In genomic region chrX:134374294-134374693, GRCh38 we compare ENCODE assay signal across 8 cellular contexts. TPM values are rescaled to one million over a fixed set of nuclear protein-coding genes. Genes with fewer than 3 reads are reported as not detected.
A peak's percentile ranks its signal among the peaks of the same experiment; 100 is the strongest.
DNase-seq lines count a peak whose midpoint lies in the region; ATAC-seq and TF ChIP-seq lines count a peak whose summit lies in the region.

No MANE protein-coding gene starts in this region.

- no peak for TF ChIP-seq CTCF in AG04450 (IDR thresholded peaks at IDR 0.05; ENCODE audit: low read depth, low read length)
- TF ChIP-seq CTCF in brain microvascular endothelial cell (IDR thresholded peaks at IDR 0.05; ENCODE audit: low read depth, low read length, missing control alignments): no peak

- DNase-seq in AG04450 (ENCODE audit: low read depth, low spot score) (no peak), brain microvascular endothelial cell (no peak), dedifferentiated amniotic fluid mesenchymal stem cell (ENCODE audit: extremely low spot score) (no peak), DMS153 (lab: John Stamatoyannopoulos, UW) (no peak), SK-N-DZ (ENCODE audit: low spot score) (no peak)

- H3K27ac ChIP-seq in AG04450 (ENCODE audit: low read depth, low read length): no peak overlapping the region
- no peak overlapping the region for H3K27ac ChIP-seq in HUES64 (ENCODE audit: low read depth, low read length)
- H3K27ac ChIP-seq in brain microvascular endothelial cell: no peak overlapping the region

- no peak for ATAC-seq in GM19467 (IDR thresholded peaks at IDR 0.05; ENCODE audit: unreplicated experiment)

- H3K4me3 ChIP-seq in AG04450 (ENCODE audit: low read depth, low read length) (peak overlapping the region; percentile 78), HUES64 (ENCODE audit: low read length) (peak overlapping the region; percentile 93), brain microvascular endothelial cell (ENCODE audit: low read depth, low read length) (peak overlapping the region; percentile 74), mucosa of stomach (ENCODE audit: low read length) (peak overlapping the region; percentile 58)

- H3K4me1 ChIP-seq in HUES64 (ENCODE audit: insufficient read depth, low read length) (peaks cover 15% of the 10 kb centered on the region; the same call in 1 of the 2 replicates), mucosa of stomach (ENCODE audit: control insufficient read depth, insufficient read depth, low read length) (peaks cover 4% of the 10 kb centered on the region)

- in situ Hi-C loops in brain microvascular endothelial cell (cut with HindIII; ENCODE audit: low pct_ligation_motif_present, low sequenced_read_pairs): no loop called here

- 4% methylated on average over 9 of the region's 9 CpGs for WGBS in HUES64

- H3K9ac ChIP-seq in HUES64 (ENCODE audit: low read depth, low read length): peak overlapping the region; percentile 87; the same call in 1 of the 2 replicates
- peak overlapping the region; percentile 88 for H3K9ac ChIP-seq in mucosa of stomach (ENCODE audit: low read length)

- H3K36me3 ChIP-seq in HUES64 (ENCODE audit: insufficient read depth, low read length) (peaks cover 18% of the 10 kb centered on the region), brain microvascular endothelial cell (replicated peaks) (no peaks in the 10 kb centered on the region), mucosa of stomach (ENCODE audit: control insufficient read depth, insufficient read depth, low read length) (no peaks in the 10 kb centered on the region)

- POLR2A ChIA-PET in AG04450 (lab: Yijun Ruan, JAX): no interaction called here

- H3K9me3 ChIP-seq in AG04450 (ENCODE audit: control insufficient read depth, insufficient read depth, low read length): no peaks in the 10 kb centered on the region
- no peaks in the 10 kb centered on the region for H3K9me3 ChIP-seq in HUES64 (ENCODE audit: insufficient read depth, low read depth, low read length)
- no peaks in the 10 kb centered on the region for H3K9me3 ChIP-seq in mucosa of stomach (ENCODE audit: control insufficient read depth, low read length)

- no peaks in the 10 kb centered on the region for H3K27me3 ChIP-seq in AG04450 (ENCODE audit: control insufficient read depth, insufficient read depth, low read length)
- H3K27me3 ChIP-seq in HUES64 (ENCODE audit: insufficient read depth, low read length): no peaks in the 10 kb centered on the region
- H3K27me3 ChIP-seq in brain microvascular endothelial cell (replicated peaks): no peaks in the 10 kb centered on the region
- no peaks in the 10 kb centered on the region for H3K27me3 ChIP-seq in mucosa of stomach (ENCODE audit: control insufficient read depth, insufficient read depth, low read length)

- CTCF ChIA-PET in AG04450 (lab: Charles Lee): no interaction called here

RNA-seq across cellular contexts. Expression of gene PHF6, which starts 1.2 kb away (rescaled TPM):
- polyA plus RNA-seq in AG04450 (2011; rRNA removed): 15.1 and 16.1 TPM in 2 replicates
- polyA minus RNA-seq in AG04450 (2011; rRNA and poly(A)+ RNA removed): 9.4 and 18.9 TPM in 2 replicates
- polyA plus RNA-seq in HUES64 (2013, experiment 1 of 2): 41.5 TPM
- polyA plus RNA-seq in HUES64 (2013, experiment 2 of 2): 47.6 TPM
- polyA plus RNA-seq in SK-N-DZ (2014; cell fraction: cytosol; rRNA removed): 17.0 and 23.6 TPM in 2 replicates
- polyA plus RNA-seq in SK-N-DZ (2014; cell fraction: nucleus; rRNA removed): 15.4 and 20.9 TPM in 2 replicates
